Comparison of ENCODE assay signal across 2 cellular contexts in genomic region chr3:196385446-196385845, GRCh38. TPM values are rescaled to one million over a fixed set of nuclear protein-coding genes. Genes with fewer than 3 reads are reported as not detected.
"Had no signal": no experiment of that assay in that cellular context is flagged by ENCODE, and none has a peak within 500 bp of the region (broad histone marks: within the 10 kb centered on the region; RNA-seq: fewer than 3 reads in every experiment).

No MANE protein-coding gene starts in this region.

RNA-seq across cellular contexts. Expression of gene TM4SF19, which starts 47.3 kb away (rescaled TPM):
- total RNA-seq: G401, GM12878 had no signal
